1 cellular context compared by ENCODE assay signal in genomic region chr5:57066921-57067914, GRCh38.
TF ChIP-seq lines count a peak whose summit lies in the region.

No MANE protein-coding gene starts in this region.

TF ChIP-seq in K562, 482 proteins besides CTCF, POLR2A, EP300 and RAD21 (continued from another document):
- no peak for TF ChIP-seq ZNF280B (CRISPR knock-in tag; IDR thresholded peaks at IDR 0.05)
TF ChIP-seq in K562: peak in this region for 31.
